In genomic region chr1:161523817-161524741, GRCh38 we compare ENCODE assay signal across 8 cellular contexts. TPM values are rescaled to one million over a fixed set of nuclear protein-coding genes. Genes with fewer than 3 reads are reported as not detected.
DNase-seq lines count a peak whose midpoint lies in the region; ATAC-seq and TF ChIP-seq lines count a peak whose summit lies in the region.
"Not testable (repeated sequence)": the region's sequence is repeated elsewhere in the genome, so short reads cannot be mapped to it uniquely, and the experiment has no call there.

Gene HSPA6, plus strand, starts transcription at chr1:161524540. Its CDS starts 119 bp downstream, at chr1:161524659.

- H3K79me2 ChIP-seq in DND-41 (ENCODE audit: insufficient read depth, low read length): not testable (repeated sequence)

- H3K4me1 ChIP-seq in DND-41 (ENCODE audit: insufficient read depth, low read length): peaks cover 11% of the 10 kb centered on the region

- peak within 1 kb of the TSS; percentile 71 for H3K4me2 ChIP-seq in DND-41 (ENCODE audit: insufficient read depth, low read length)

- not testable (repeated sequence) for TF ChIP-seq CTCF in DND-41 (IDR thresholded peaks at IDR 0.05; ENCODE audit: borderline replicate concordance, extremely low read depth, low read length, poor library complexity, severe bottlenecking); foreskin fibroblast (IDR thresholded peaks at IDR 0.05; ENCODE audit: low read depth, low read length); nephron (IDR thresholded peaks at IDR 0.05; ENCODE audit: unreplicated experiment in 3 of 3)

- H3K27me3 Mint-ChIP-seq in activated naive CD4-positive, alpha-beta T cell treated with anti-CD3 and anti-CD28 coated beads for 36 hours (ENCODE audit: low read depth): not testable (repeated sequence)
- peaks cover 59% of the 10 kb centered on the region for H3K27me3 Mint-ChIP-seq in nephron (ENCODE audit: low read depth)
- peaks cover 12 to 15% of the 10 kb centered on the region in 2 donors for H3K27me3 Mint-ChIP-seq in stimulated activated naive B cell treated with anti-CD40 and anti-IgM and Interleukin-4, amounts not matched to agents 10 μg/mL and 1 μg/mL and 100 μg/mL, for 72 hours

- peak within 1 kb of the TSS; percentile 81 for H2AFZ ChIP-seq in DND-41 (ENCODE audit: low read depth, low read length)

- ATAC-seq in DND-41 (ENCODE audit: insufficient read depth, low read depth) (peak; percentile 87), SK-N-SH treated with all-trans-retinoic acid at 6 μM for 48 hours (peak; percentile 82)
- peak; percentile 81 to 83 for ATAC-seq in stimulated activated naive B cell treated with anti-CD40 and anti-IgM and Interleukin-4, amounts not matched to agents 10 μg/mL and 1 μg/mL and 100 μg/mL, for 72 hours (replicated peaks)

- not testable (repeated sequence) for H3K4me1 Mint-ChIP-seq in activated naive CD4-positive, alpha-beta T cell treated with anti-CD3 and anti-CD28 coated beads for 36 hours (ENCODE audit: low read depth); nephron
- peaks cover 9 to 12% of the 10 kb centered on the region in 2 donors for H3K4me1 Mint-ChIP-seq in stimulated activated naive B cell treated with anti-CD40 and anti-IgM and Interleukin-4, amounts not matched to agents 10 μg/mL and 1 μg/mL and 100 μg/mL, for 72 hours

- not testable (repeated sequence) for H3K27me3 ChIP-seq in DND-41 (ENCODE audit: insufficient read depth, low read length, poor library complexity)

- peak; percentile 58 for DNase-seq in DND-41
- peak; percentile 68 for DNase-seq in HCEC 1CT
- DNase-seq in NAMALWA (ENCODE audit: low spot score): peak; percentile 92
- peak; percentile 80 for DNase-seq in activated naive CD4-positive, alpha-beta T cell treated with anti-CD3 and anti-CD28 coated beads for 36 hours
- DNase-seq in foreskin fibroblast: peak; percentile 76 to 89
- DNase-seq in stimulated activated naive B cell treated with anti-CD40 and anti-IgM and Interleukin-4, amounts not matched to agents 10 μg/mL and 1 μg/mL and 100 μg/mL, for 72 hours: peak; percentile 63

- H3K27ac Mint-ChIP-seq in activated naive CD4-positive, alpha-beta T cell treated with anti-CD3 and anti-CD28 coated beads for 36 hours: peak within 1 kb of the TSS; percentile 86
- H3K27ac Mint-ChIP-seq in nephron: peak within 1 kb of the TSS in 2 of 3 experiments; percentile 28 to 53
- H3K27ac Mint-ChIP-seq in stimulated activated naive B cell treated with anti-CD40 and anti-IgM and Interleukin-4, amounts not matched to agents 10 μg/mL and 1 μg/mL and 100 μg/mL, for 72 hours: peak within 1 kb of the TSS; percentile 98

- H3K9me3 ChIP-seq in DND-41 (ENCODE audit: insufficient read depth, low read length, severe bottlenecking): not testable (repeated sequence)

- intact Hi-C loops in activated naive CD4-positive, alpha-beta T cell treated with anti-CD3 and anti-CD28 coated beads for 36 hours (cut with micrococcal nuclease): loop anchor here (1.0 kb wide), 1 partner anchor 7 kb away; no protein-coding TSS in a partner anchor

- H3K4me3 ChIP-seq in DND-41 (ENCODE audit: low read depth in 1 of 2, low read length in 2 of 2): peak within 1 kb of the TSS; percentile 46 to 69; a peak in 3 of 4 replicates
- H3K4me3 ChIP-seq in foreskin fibroblast (ENCODE audit: low read depth in 1 of 2, low read length in 2 of 2): peak within 1 kb of the TSS; percentile 68 to 71

- not testable (repeated sequence) for H3K27ac ChIP-seq in DND-41 (ENCODE audit: low read length)

- H3K4me3 Mint-ChIP-seq in activated naive CD4-positive, alpha-beta T cell treated with anti-CD3 and anti-CD28 coated beads for 36 hours: peak within 1 kb of the TSS; percentile 79
- peak within 1 kb of the TSS; percentile 89 to 95 (median 92) for H3K4me3 Mint-ChIP-seq in nephron
- peak within 1 kb of the TSS; percentile 84 to 85 for H3K4me3 Mint-ChIP-seq in stimulated activated naive B cell treated with anti-CD40 and anti-IgM and Interleukin-4, amounts not matched to agents 10 μg/mL and 1 μg/mL and 100 μg/mL, for 72 hours

- H3K9ac ChIP-seq in DND-41 (ENCODE audit: low read depth, low read length): peak within 1 kb of the TSS; percentile 60

- not testable (repeated sequence) for H4K20me1 ChIP-seq in DND-41 (ENCODE audit: insufficient read depth, low read length)

- not testable (repeated sequence) for H3K36me3 Mint-ChIP-seq in activated naive CD4-positive, alpha-beta T cell treated with anti-CD3 and anti-CD28 coated beads for 36 hours (ENCODE audit: low read depth); nephron (ENCODE audit: low read depth); stimulated activated naive B cell treated with anti-CD40 and anti-IgM and Interleukin-4, amounts not matched to agents 10 μg/mL and 1 μg/mL and 100 μg/mL, for 72 hours

- not testable (repeated sequence) for H3K36me3 ChIP-seq in DND-41 (ENCODE audit: insufficient read depth, low read length)

- CTCF ChIA-PET in activated naive CD4-positive, alpha-beta T cell treated with anti-CD3 and anti-CD28 coated beads for 36 hours (lab: Charles Lee): interaction anchor here (1.3 kb wide), 1 partner anchor 15 kb away, joined by 3 read pairs; no protein-coding TSS in a partner anchor

- not testable (repeated sequence) for H3K9me3 Mint-ChIP-seq in activated naive CD4-positive, alpha-beta T cell treated with anti-CD3 and anti-CD28 coated beads for 36 hours; nephron; stimulated activated naive B cell treated with anti-CD40 and anti-IgM and Interleukin-4, amounts not matched to agents 10 μg/mL and 1 μg/mL and 100 μg/mL, for 72 hours

RNA-seq across cellular contexts. Expression of gene HSPA6, which starts in this region (rescaled TPM):
- under 1 TPM; 0.12 to 0.25 TPM for total RNA-seq in activated naive CD4-positive, alpha-beta T cell treated with anti-CD3 and anti-CD28 coated beads for 36 hours

Comparison
In these comparisons a context has a peak if more than half of its experiments do, and no peak if none do; other contexts are left out.
1. Peak in DNase-seq in activated naive CD4-positive, alpha-beta T cell treated with anti-CD3 and anti-CD28 coated beads for 36 hours; RNA of the gene not detected or under 1 TPM.
2. H3K27ac Mint-ChIP-seq: peak in every context shown above with its lines; median percentile 98 in stimulated activated naive B cell treated with anti-CD40 and anti-IgM and Interleukin-4, amounts not matched to agents 10 μg/mL and 1 μg/mL and 100 μg/mL, for 72 hours; 86 in activated naive CD4-positive, alpha-beta T cell treated with anti-CD3 and anti-CD28 coated beads for 36 hours; 40 in nephron.